10 cellular contexts compared by ENCODE assay signal in genomic region chr4:140569307-140569638, GRCh38. TPM values are rescaled to one million over a fixed set of nuclear protein-coding genes. Genes with fewer than 3 reads are reported as not detected.
DNase-seq lines count a peak whose midpoint lies in the region; ATAC-seq and TF ChIP-seq lines count a peak whose summit lies in the region.
"Had no signal": no experiment of that assay in that cellular context is flagged by ENCODE, and none has a peak within 500 bp of the region (broad histone marks: within the 10 kb centered on the region; RNA-seq: fewer than 3 reads in every experiment).

No MANE protein-coding gene starts in this region.

- no peak for TF ChIP-seq CTCF in coronary artery (IDR thresholded peaks at IDR 0.05)

- no peak overlapping the region for H3K27ac Mint-ChIP-seq in activated T-cell treated with anti-CD3 and anti-CD28 coated beads, Interleukin-2, amount 50 U/mL, for 72 hours

- WGBS in thymus = 60% methylated on average over 7 of the region's 7 CpGs

- H3K4me1 Mint-ChIP-seq in activated T-cell treated with anti-CD3 and anti-CD28 coated beads, Interleukin-2, amount 50 U/mL, for 72 hours (ENCODE audit: low read depth) = peaks cover 21% of the 10 kb centered on the region

- H3K36me3 Mint-ChIP-seq in activated T-cell treated with anti-CD3 and anti-CD28 coated beads, Interleukin-2, amount 50 U/mL, for 72 hours (ENCODE audit: insufficient read depth in 2 of 2) = peaks cover 6 to 10% of the 10 kb centered on the region in 2 donors

- peaks cover 46% of the 10 kb centered on the region for H3K27me3 ChIP-seq in muscle layer of duodenum (ENCODE audit: low read depth, low read length)
- H3K27me3 ChIP-seq in thymus (ENCODE audit: control insufficient read depth, insufficient read depth) = peaks cover 38% of the 10 kb centered on the region

- H3K9me3 ChIP-seq in muscle layer of duodenum (ENCODE audit: control insufficient read depth in 1 of 2, low read length in 2 of 2) = peaks cover 5 to 7% of the 10 kb centered on the region in 2 donors
- no peaks in the 10 kb centered on the region for H3K9me3 ChIP-seq in thymus (ENCODE audit: control insufficient read depth)

- TF ChIP-seq POLR2A in erythroblast (IDR thresholded peaks at IDR 0.05; ENCODE audit: low read length) = no peak

- peaks cover 4 to 13% of the 10 kb centered on the region in 2 donors for H3K9me3 Mint-ChIP-seq in activated T-cell treated with anti-CD3 and anti-CD28 coated beads, Interleukin-2, amount 50 U/mL, for 72 hours

- ATAC-seq in activated T-cell treated with anti-CD3 and anti-CD28 coated beads, Interleukin-2, amount 50 U/mL, for 72 hours (replicated peaks in 1 of 2) = no peak
- ATAC-seq in HG03378 (IDR thresholded peaks at IDR 0.05; ENCODE audit: unreplicated experiment) = no peak

- no peak for DNase-seq in activated T-cell treated with anti-CD3 and anti-CD28 coated beads, Interleukin-2, amount 50 U/mL, for 72 hours
- no peak for DNase-seq in activated T-cell treated with anti-CD3 and anti-CD28 coated beads, Interleukin-2, amount 50 U/mL, for 1 hour
- DNase-seq in coronary artery (ENCODE audit: low spot score) (no peak), erythroblast (lab: John Stamatoyannopoulos, UW) (no peak), NCI-H1048 (lab: John Stamatoyannopoulos, UW) (no peak)

- peaks cover 37% of the 10 kb centered on the region for H3K27me3 Mint-ChIP-seq in activated T-cell treated with anti-CD3 and anti-CD28 coated beads, Interleukin-2, amount 50 U/mL, for 72 hours (ENCODE audit: low read depth)

- no peak overlapping the region for H3K27ac ChIP-seq in coronary artery
- no peak overlapping the region for H3K27ac ChIP-seq in muscle layer of duodenum (ENCODE audit: low read length)
- H3K27ac ChIP-seq in thymus (ENCODE audit: low read depth) = no peak overlapping the region

- peak overlapping the region; percentile 77 to 81 for H3K4me3 Mint-ChIP-seq in activated T-cell treated with anti-CD3 and anti-CD28 coated beads, Interleukin-2, amount 50 U/mL, for 72 hours

- H3K4me3 ChIP-seq in coronary artery = peak overlapping the region; percentile 67
- peak overlapping the region; percentile 27 to 76 for H3K4me3 ChIP-seq in muscle layer of duodenum (ENCODE audit: low read depth in 1 of 2, low read length in 2 of 2)
- H3K4me3 ChIP-seq in thymus (ENCODE audit: low read length) = peak overlapping the region; percentile 33

- peaks cover 9 to 14% of the 10 kb centered on the region in 2 donors for H3K4me1 ChIP-seq in muscle layer of duodenum (ENCODE audit: control insufficient read depth in 1 of 2, insufficient read depth in 2 of 2, low read length in 2 of 2)
- H3K4me1 ChIP-seq in thymus (ENCODE audit: control insufficient read depth, insufficient read depth, low read length) = peaks cover 3% of the 10 kb centered on the region

- H3K36me3 ChIP-seq in muscle layer of duodenum (ENCODE audit: control insufficient read depth in 1 of 2, insufficient read depth in 2 of 2, low read length in 2 of 2) = no peaks in the 10 kb centered on the region
- no peaks in the 10 kb centered on the region for H3K36me3 ChIP-seq in thymus (ENCODE audit: control insufficient read depth, insufficient read depth)

RNA-seq across cellular contexts. Expression of gene UCP1, which starts 0.5 kb away (rescaled TPM):
- total RNA-seq in activated T-cell treated with anti-CD3 and anti-CD28 coated beads, Interleukin-2, amount 50 U/mL, for 72 hours = not detected
- 0.05 TPM for polyA plus RNA-seq in thymus
- total RNA-seq: activated CD8-positive, alpha-beta memory T cell treated with anti-CD3 and anti-CD28 coated beads for 36 hours; LHCN-M2 had no signal

RNA-seq across cellular contexts. Expression of gene ELMOD2, which starts 45.3 kb away (rescaled TPM):
- total RNA-seq in activated T-cell treated with anti-CD3 and anti-CD28 coated beads, Interleukin-2, amount 50 U/mL, for 72 hours = 10 to 100 TPM; 16.7 to 20.6 TPM
- polyA plus RNA-seq in thymus = 17.2 TPM
